Comparison of ENCODE assay signal across 18 cellular contexts in genomic region chr16:86531193-86531550, GRCh38. TPM values are rescaled to one million over a fixed set of nuclear protein-coding genes. Genes with fewer than 3 reads are reported as not detected.
DNase-seq lines count a peak whose midpoint lies in the region; ATAC-seq and TF ChIP-seq lines count a peak whose summit lies in the region.
"Had no signal": no experiment of that assay in that cellular context is flagged by ENCODE, and none has a peak within 500 bp of the region (broad histone marks: within the 10 kb centered on the region; RNA-seq: fewer than 3 reads in every experiment).

No MANE protein-coding gene starts in this region.

- H3K4me1 ChIP-seq in gastroesophageal sphincter (peaks cover 0 to 18% (median 0%) of the 10 kb centered on the region in 3 donors), hepatocyte (ENCODE audit: insufficient read depth) (no peaks in the 10 kb centered on the region)

- TF ChIP-seq CTCF in gastroesophageal sphincter (IDR thresholded peaks at IDR 0.05), result no peak
- TF ChIP-seq CTCF in hepatocyte (IDR thresholded peaks at IDR 0.05; ENCODE audit: poor library complexity), result no peak

- H3K9me3 ChIP-seq in gastroesophageal sphincter, result no peaks in the 10 kb centered on the region
- no peaks in the 10 kb centered on the region for H3K9me3 ChIP-seq in hepatocyte (ENCODE audit: low read depth)

- H3K27me3 ChIP-seq in gastroesophageal sphincter (no peaks in the 10 kb centered on the region), hepatocyte (no peaks in the 10 kb centered on the region)

- peak; percentile 86 for ATAC-seq in gastroesophageal sphincter

- H2AFZ ChIP-seq in hepatocyte, result no peak overlapping the region
- H2AFZ ChIP-seq: GM23248 had no signal

- no peaks in the 10 kb centered on the region for H3K9me2 ChIP-seq in hepatocyte (replicated peaks; ENCODE audit: insufficient read depth)

- no peaks in the 10 kb centered on the region for H3K79me2 ChIP-seq in hepatocyte

- H3K4me3 ChIP-seq in gastroesophageal sphincter (peak overlapping the region in 1 of 2 donors; percentile 10), hepatocyte (no peak overlapping the region)
- H3K4me3 ChIP-seq: GM23248 had no signal

- 31% methylated on average over 5 of the region's 7 CpGs; no CpG with 5 or more reads in 1 of the 2 donors for WGBS in gastroesophageal sphincter (ENCODE audit: low coverage in 1 of 2), 2 donors
- WGBS in hepatocyte (ENCODE audit: low lambda C conversion rate, missing lambda C conversion rate), result 86% methylated on average over 6 of the region's 7 CpGs

- H3K27ac ChIP-seq in gastroesophageal sphincter, result peak overlapping the region in 3 of 4 donors; percentile 50 to 77 (median 74)
- no peak overlapping the region for H3K27ac ChIP-seq in hepatocyte
- H3K27ac ChIP-seq: GM23248 had no signal

- no peak for TF ChIP-seq POLR2A in gastroesophageal sphincter (IDR thresholded peaks at IDR 0.05)

- DNase-seq in cerebellum (ENCODE audit: low spot score) (peak; percentile 56), mucosa of gallbladder (ENCODE audit: low spot score) (peak; percentile 71), ureter (ENCODE audit: low spot score) (peak; percentile 72), retina (no peak), NCI-H1048 (lab: John Stamatoyannopoulos, UW) (no peak), hepatocyte (ENCODE audit: low spot score) (no peak)
- DNase-seq: activated CD4-positive, alpha-beta T cell treated with anti-CD3 and anti-CD28 coated beads, Interleukin-2, amount 10 ng/mL, durations not matched to agents 24 days and 14 days; GDM1; GM23248; immature natural killer cell; KBM-7; naive B cell; NCI-H1436; NCI-H526; SHP77; stimulated activated naive CD4-positive, alpha-beta T cell had no signal

- no peak for TF ChIP-seq EP300 in gastroesophageal sphincter (IDR thresholded peaks at IDR 0.05)

- H4K20me1 ChIP-seq in hepatocyte (ENCODE audit: insufficient read depth, poor library complexity, severe bottlenecking), result no peaks in the 10 kb centered on the region

- no peak overlapping the region for H3K4me2 ChIP-seq in hepatocyte

- peaks cover 0 to 31% of the 10 kb centered on the region in 2 donors for H3K36me3 ChIP-seq in gastroesophageal sphincter
- H3K36me3 ChIP-seq in hepatocyte (replicated peaks; ENCODE audit: insufficient read depth, low read depth), result no peaks in the 10 kb centered on the region

RNA-seq across cellular contexts. Expression of gene FOXF1, which starts 20.8 kb away (rescaled TPM):
- total RNA-seq in cerebellum (1.2 TPM), gastroesophageal sphincter (10 to 100 TPM; 39.7 to 81.1 (median 59.3) TPM), mucosa of gallbladder (31.0 TPM), ureter (31.7 TPM), hepatocyte (23.7 and 26.8 TPM in 2 replicates)
- polyA plus RNA-seq in hepatocyte, result 30.0 and 37.4 TPM in 2 replicates
- total RNA-seq: activated CD4-positive, alpha-beta T cell treated with anti-CD3 and anti-CD28 coated beads, Interleukin-2, amount 10 ng/mL, durations not matched to agents 24 days and 14 days; activated T-helper 2 cell treated with anti-CD3 and anti-CD28 coated beads, Interferon-gamma antibody, Interleukin-2, Interleukin-4, amounts not matched to agents 10 μg/mL and 5 μg/mL and 100 μg/mL, durations not matched to agents 14 hours and 24 hours and 36 hours had no signal
- polyA plus RNA-seq: immature natural killer cell had no signal

RNA-seq across cellular contexts. Expression of gene MTHFSD, which starts 23.9 kb away (rescaled TPM):
- total RNA-seq in cerebellum, result 26.4 TPM
- 10 to 100 TPM; 12.5 to 26.6 (median 19.3) TPM for total RNA-seq in gastroesophageal sphincter
- total RNA-seq in mucosa of gallbladder, result 29.0 TPM
- total RNA-seq in ureter, result 28.7 TPM
- total RNA-seq in hepatocyte, result 8.1 and 21.5 TPM in 2 replicates
- 11.5 and 15.3 TPM in 2 replicates for polyA plus RNA-seq in hepatocyte

RNA-seq across cellular contexts. Expression of gene FOXC2, which starts 35.5 kb away (rescaled TPM):
- total RNA-seq in cerebellum (0.45 TPM), gastroesophageal sphincter (1 to 10 TPM in 1 of 4 donors, under 1 TPM in 3; 0.40 to 1.5 (median 0.50) TPM), mucosa of gallbladder (0.92 TPM), ureter (7.3 TPM), hepatocyte (0.36 TPM in 1 of 2 replicates, not detected in the other)
- polyA plus RNA-seq in hepatocyte, result 0.30 and 0.96 TPM in 2 replicates
- total RNA-seq: activated CD4-positive, alpha-beta T cell treated with anti-CD3 and anti-CD28 coated beads, Interleukin-2, amount 10 ng/mL, durations not matched to agents 24 days and 14 days had no signal
- polyA plus RNA-seq: immature natural killer cell had no signal

RNA-seq across cellular contexts. Expression of gene FOXL1, which starts 47.2 kb away (rescaled TPM):
- 0.36 TPM for total RNA-seq in cerebellum
- total RNA-seq in gastroesophageal sphincter, result under 1 TPM in 3 of 4 donors, not detected in 1; 0.25 to 0.81 (median 0.58) TPM
- total RNA-seq in mucosa of gallbladder, result 8.2 TPM
- 10.9 TPM for total RNA-seq in ureter
- 2.0 and 3.1 TPM in 2 replicates for total RNA-seq in hepatocyte
- 0.51 and 1.3 TPM in 2 replicates for polyA plus RNA-seq in hepatocyte
- polyA plus RNA-seq: immature natural killer cell had no signal

Comparison
In these comparisons a context has a peak if more than half of its experiments do, and no peak if none do; other contexts are left out.
1. DNase-seq: peak in cerebellum (single experiment), mucosa of gallbladder (single experiment) and ureter (single experiment); none in retina (single experiment), NCI-H1048 (single experiment) and hepatocyte (single experiment).
2. RNA of gene FOXF1, which starts 20.8 kb away (total RNA-seq): 39.7 to 81.1 TPM in gastroesophageal sphincter, 31.7 TPM in ureter (single experiment), 31.0 TPM in mucosa of gallbladder (single experiment) and 23.7 to 26.8 TPM in hepatocyte; 1.2 TPM in cerebellum (single experiment); every median in the first group is over 10 times any median in the second.